In the genomic region with DNA sequence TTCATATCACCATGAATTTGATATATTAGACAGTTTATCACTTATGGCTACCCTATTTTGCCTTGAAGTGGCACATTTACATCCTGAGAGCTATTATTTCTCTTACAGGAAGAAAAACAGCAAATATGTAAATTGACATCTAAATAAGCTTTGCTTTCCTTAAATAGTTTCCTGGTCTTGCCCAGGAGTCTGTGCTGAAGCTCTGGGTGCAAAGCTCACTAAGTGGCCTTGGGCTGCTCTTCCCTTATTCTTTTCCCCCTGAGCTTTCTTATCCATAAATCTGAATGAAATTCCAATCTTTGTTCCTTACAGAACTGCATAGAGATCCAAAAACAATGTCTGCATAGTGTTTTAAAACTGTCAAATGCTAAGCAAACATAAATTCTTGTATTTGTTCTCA, we compare ENCODE assay signal across 20 cellular contexts.
"Had no signal": no experiment of that assay in that cellular context is flagged by ENCODE, and none has a peak within 500 bp of the region (broad histone marks: within the 10 kb centered on the region; RNA-seq: fewer than 3 reads in every experiment).

No MANE protein-coding gene starts in this region.

- H3K27ac Mint-ChIP-seq: activated naive CD8-positive, alpha-beta T cell treated with anti-CD3 and anti-CD28 coated beads, Interleukin-2, amount 10 ng/mL, durations not matched to agents 7 days and 5 days; effector memory CD8-positive, alpha-beta T cell had no signal

- H3K4me3 Mint-ChIP-seq: activated CD4-positive, alpha-beta T cell treated with anti-CD3 and anti-CD28 coated beads, Interleukin-2, amount 10 ng/mL, durations not matched to agents 7 days and 5 days; activated naive CD8-positive, alpha-beta T cell treated with anti-CD3 and anti-CD28 coated beads, Interleukin-2, amount 10 ng/mL, durations not matched to agents 7 days and 5 days; effector memory CD8-positive, alpha-beta T cell had no signal

- H3K9me3 Mint-ChIP-seq: activated CD4-positive, alpha-beta T cell treated with anti-CD3 and anti-CD28 coated beads, Interleukin-2, amount 10 ng/mL, durations not matched to agents 7 days and 5 days; activated naive CD8-positive, alpha-beta T cell treated with anti-CD3 and anti-CD28 coated beads, Interleukin-2, amount 10 ng/mL, durations not matched to agents 7 days and 5 days; effector memory CD8-positive, alpha-beta T cell had no signal

- H3K4me1 ChIP-seq: breast epithelium, uterus had no signal

- H3K27me3 ChIP-seq: tibial nerve, uterus had no signal

- H3K36me3 Mint-ChIP-seq: activated naive CD8-positive, alpha-beta T cell treated with anti-CD3 and anti-CD28 coated beads, Interleukin-2, amount 10 ng/mL, durations not matched to agents 7 days and 5 days; naive thymus-derived CD4-positive, alpha-beta T cell had no signal

- H3K36me3 ChIP-seq: breast epithelium, tibial nerve, uterus had no signal

- H3K4me3 ChIP-seq: breast epithelium, lung, tibial nerve, uterus had no signal

- H3K27ac ChIP-seq: breast epithelium, epithelial cell of prostate, tibial nerve, uterus had no signal

- DNase-seq: activated naive CD8-positive, alpha-beta T cell treated with anti-CD3 and anti-CD28 coated beads, Interleukin-2, amount 10 ng/mL, durations not matched to agents 7 days and 5 days; anterior cingulate cortex; cerebellar nuclear complex; effector memory CD8-positive, alpha-beta T cell; foreskin melanocyte; head of caudate nucleus; nucleus accumbens; posterior cingulate gyrus; retina; stimulated activated CD4-positive, alpha-beta T cell treated with anti-CD3 and anti-CD28 coated beads, Interleukin-15, amount 100 ng/mL, for 24 hours; stimulated activated CD4-positive, alpha-beta T cell treated with anti-CD3 and anti-CD28 coated beads, Interleukin-4, amount 100 ng/mL, for 1 hour; stimulated activated naive CD4-positive, alpha-beta T cell treated with Interleukin-2 at 50 U/mL for 16 hours; substantia nigra; uterus had no signal

- H3K9me3 ChIP-seq: breast epithelium, tibial nerve, uterus had no signal
